ENCODE assay signal across 8 cellular contexts in the genomic region with DNA sequence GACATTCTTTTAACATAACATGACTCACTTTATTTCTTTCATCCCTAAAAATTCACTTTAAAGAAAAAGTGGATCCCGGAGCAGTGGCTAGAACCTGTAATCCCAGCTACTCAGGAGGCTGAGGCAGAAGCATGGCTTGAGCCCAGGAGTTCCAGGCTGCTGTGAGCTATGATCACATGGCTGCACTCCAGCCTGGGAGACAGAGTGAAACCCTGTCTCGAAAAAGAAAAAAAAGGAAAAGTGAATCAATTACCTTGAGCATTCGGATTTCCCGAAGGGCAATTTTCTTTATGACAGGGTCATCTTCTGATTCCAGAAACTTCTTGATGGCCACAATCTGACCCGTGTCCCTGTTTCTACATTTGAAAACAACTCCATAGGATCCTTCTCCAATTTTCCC. TPM values are rescaled to one million over a fixed set of nuclear protein-coding genes. Genes with fewer than 3 reads are reported as not detected.
DNase-seq lines count a peak whose midpoint lies in the region; ATAC-seq and TF ChIP-seq lines count a peak whose summit lies in the region.

No MANE protein-coding gene starts in this region.

- H3K4me3 ChIP-seq in PC-3 (ENCODE audit: low read length): peak overlapping the region; percentile 82
- H3K4me3 ChIP-seq in fibroblast of mammary gland (ENCODE audit: control insufficient read depth, low read depth, low read length): peak overlapping the region; percentile 85
- peak overlapping the region; percentile 77 for H3K4me3 ChIP-seq in psoas muscle

- peaks cover 16% of the 10 kb centered on the region for H3K79me2 ChIP-seq in PC-3 (ENCODE audit: low read length)

- H3K9ac ChIP-seq in PC-3 (ENCODE audit: low read length): peak overlapping the region; percentile 95

- BruUV-seq in Calu3 (replicated peaks; lab: Mats Ljungman, UMichigan) (TSS peak; percentile 59), PC-3 (replicated peaks; lab: Mats Ljungman, UMichigan) (no TSS peak)

- H2AFZ ChIP-seq in PC-3 (ENCODE audit: low read length): peak overlapping the region; percentile 93

- peaks cover 34% of the 10 kb centered on the region for H3K4me1 ChIP-seq in PC-3 (ENCODE audit: insufficient read depth, low read length)
- peaks cover 5% of the 10 kb centered on the region for H3K4me1 ChIP-seq in psoas muscle

- H3K9me2 ChIP-seq in PC-3 (replicated peaks; ENCODE audit: low read length): no peaks in the 10 kb centered on the region

- H3K4me2 ChIP-seq in PC-3 (ENCODE audit: low read length): peak overlapping the region; percentile 99

- H3K4me3 Mint-ChIP-seq in Calu3 (ENCODE audit: low read depth, unreplicated experiment): peak overlapping the region; percentile 77

- H3K9me3 ChIP-seq in PC-3 (ENCODE audit: low read length): no peaks in the 10 kb centered on the region
- H3K9me3 ChIP-seq in psoas muscle: no peaks in the 10 kb centered on the region

- WGBS in psoas muscle, 3 donors: 51 to 68% (median 53%) methylated on average over 5 of the region's 5 CpGs

- H3K36me3 ChIP-seq in PC-3 (ENCODE audit: low read depth, low read length) (no peaks in the 10 kb centered on the region), psoas muscle (ENCODE audit: insufficient read depth in 1 of 2, low read depth in 1 of 2) (no peaks in the 10 kb centered on the region)

- ATAC-seq in PC-3 (no peak), psoas muscle (no peak), GM18858 (IDR thresholded peaks at IDR 0.05; ENCODE audit: unreplicated experiment) (no peak)

- H3F3A ChIP-seq in PC-3 (ENCODE audit: low read length, unreplicated experiment): no peaks in the 10 kb centered on the region

- TF ChIP-seq CTCF in Calu3 (IDR thresholded peaks at IDR 0.05; ENCODE audit: unreplicated experiment) (no peak), PC-3 (conservative IDR thresholded peaks at IDR 0.05; ENCODE audit: low read depth, low read length) (no peak), fibroblast of mammary gland (conservative IDR thresholded peaks at IDR 0.05; ENCODE audit: control insufficient read depth, insufficient read depth, low read depth, low read length) (no peak), psoas muscle (IDR thresholded peaks at IDR 0.05) (no peak)

- H3K27me3 Mint-ChIP-seq in Calu3 (ENCODE audit: unreplicated experiment): no peaks in the 10 kb centered on the region

- H3K4me1 Mint-ChIP-seq in Calu3 (ENCODE audit: low read depth, unreplicated experiment): peaks cover 6% of the 10 kb centered on the region

- H3K27ac Mint-ChIP-seq in Calu3 (ENCODE audit: unreplicated experiment): no peak overlapping the region

- peaks cover 20% of the 10 kb centered on the region for H3K36me3 Mint-ChIP-seq in Calu3 (ENCODE audit: insufficient read depth, unreplicated experiment)

- intact Hi-C loops in Calu3 (cut with micrococcal nuclease; ENCODE audit: unreplicated experiment) (loop anchor here (5.0 kb wide), 1 partner anchor 137 kb away; a partner anchor contains a TSS), PC-3 (cut with micrococcal nuclease) (loop anchor here (5.0 kb wide), 1 partner anchor 53 kb away; no protein-coding TSS in a partner anchor), psoas muscle (cut with DNase I) (no loop called here)

- DNase-seq in Calu3: no peak
- peak; percentile 29 for DNase-seq in PC-3
- peak; percentile 42 for DNase-seq in fibroblast of mammary gland (ENCODE audit: low read depth)
- DNase-seq in psoas muscle: no peak
- no peak for DNase-seq in stimulated activated naive CD4-positive, alpha-beta T cell (lab: John Stamatoyannopoulos, UW)
- DNase-seq in NCI-H1417 treated with DMSO at 0.1 percent for 48 hours (lab: John Stamatoyannopoulos, UW): no peak
- DNase-seq in Ammon's horn (ENCODE audit: low spot score): no peak

- no peak overlapping the region for H3K27ac ChIP-seq in PC-3 (ENCODE audit: low read length)
- no peak overlapping the region for H3K27ac ChIP-seq in psoas muscle

- CTCF ChIA-PET in Calu3 (lab: Charles Lee): interaction anchor here (0.6 to 0.7 kb wide), 2 partner anchors 55 to 934 kb away, joined by 4 to 5 read pairs; no protein-coding TSS in a partner anchor
- CTCF ChIA-PET in PC-3 (lab: Charles Lee): interaction anchor here (1.0 kb wide), 1 partner anchor 74 kb away, joined by 5 read pairs; no protein-coding TSS in a partner anchor

- POLR2A ChIA-PET in PC-3 (lab: Charles Lee; ENCODE audit: unreplicated experiment): no interaction called here

- H4K20me1 ChIP-seq in PC-3 (ENCODE audit: low read length): no peaks in the 10 kb centered on the region

- no peaks in the 10 kb centered on the region for H3K27me3 ChIP-seq in PC-3 (ENCODE audit: low read length)
- no peaks in the 10 kb centered on the region for H3K27me3 ChIP-seq in psoas muscle (ENCODE audit: insufficient read depth in 3 of 3, low read length in 2 of 3)

- H3K9me3 Mint-ChIP-seq in Calu3 (ENCODE audit: low read depth, unreplicated experiment): no peaks in the 10 kb centered on the region

RNA-seq across cellular contexts. Expression of a gene that starts 1.2 kb away (rescaled TPM):
- 3.0 and 3.7 TPM in 2 replicates for total RNA-seq in Calu3 (2022)
- total RNA-seq in PC-3 (2014; rRNA removed): 7.1 and 14.4 TPM in 2 replicates
- 1 to 10 TPM; 1.4 to 4.5 (median 2.0) TPM for total RNA-seq in psoas muscle
- 1 to 10 TPM in 2 of 3 donors, under 1 TPM in 1; 0.46 to 2.2 (median 2.0) TPM for polyA plus RNA-seq in psoas muscle

Comparison
In these comparisons a context has a peak if more than half of its experiments do, and no peak if none do; other contexts are left out.
1. DNase-seq: peak in PC-3 (single experiment) and fibroblast of mammary gland (single experiment); none in Calu3 (single experiment), psoas muscle (0 of 2), stimulated activated naive CD4-positive, alpha-beta T cell (0 of 6), NCI-H1417 treated with DMSO at 0.1 percent for 48 hours (single experiment) and Ammon's horn (single experiment).
2. intact Hi-C loops: an anchor here in Calu3 (5.0 kb wide) and PC-3 (5.0 kb wide); none called in psoas muscle.
3. Peak in every context shown above with its lines, with median percentiles within 50 percentile points of each other: H3K4me3 ChIP-seq.